ENCODE assay signal across 10 cellular contexts in genomic region chr1:150627821-150628410, GRCh38. TPM values are rescaled to one million over a fixed set of nuclear protein-coding genes. Genes with fewer than 3 reads are reported as not detected.
A peak's percentile ranks its signal among the peaks of the same experiment; 100 is the strongest.
DNase-seq lines count a peak whose midpoint lies in the region; ATAC-seq and TF ChIP-seq lines count a peak whose summit lies in the region.
"Had no signal": no experiment of that assay in that cellular context is flagged by ENCODE, and none has a peak within 500 bp of the region (broad histone marks: within the 10 kb centered on the region; RNA-seq: fewer than 3 reads in every experiment).

No MANE protein-coding gene starts in this region.

- no peak for TF ChIP-seq POLR2A in stomach (IDR thresholded peaks at IDR 0.05)

- H3K36me3 ChIP-seq in iPS-15b (ENCODE audit: control insufficient read depth, insufficient read depth, low read length): peaks cover 27% of the 10 kb centered on the region
- H3K36me3 ChIP-seq in stomach: peaks cover 38 to 49% (median 47%) of the 10 kb centered on the region in 4 donors

- 60 to 71% (median 63%) methylated on average over 5 of the region's 5 CpGs for WGBS in stomach, 5 donors

- H3K27me3 Mint-ChIP-seq in activated CD4-positive, alpha-beta T cell treated with anti-CD3 and anti-CD28 coated beads for 36 hours: no peaks in the 10 kb centered on the region
- no peaks in the 10 kb centered on the region for H3K27me3 Mint-ChIP-seq in T-helper 17 cell
- H3K27me3 Mint-ChIP-seq in stimulated activated naive B cell treated with anti-CD40 and anti-IgM and Interleukin-4, amounts not matched to agents 10 μg/mL and 1 μg/mL and 100 μg/mL, for 72 hours: no peaks in the 10 kb centered on the region

- POLR2A ChIA-PET in activated CD4-positive, alpha-beta T cell treated with anti-CD3 and anti-CD28 coated beads for 36 hours (lab: Charles Lee): interaction anchor here (0.6 to 4.5 kb wide), 10 partner anchors 10 to 295 kb away, joined by 3 to 83 read pairs (median 4); partner anchors contain the start of gene MCL1

- ATAC-seq in activated CD4-positive, alpha-beta T cell treated with anti-CD3 and anti-CD28 coated beads for 36 hours: no peak
- no peak for ATAC-seq in T-helper 17 cell
- no peak for ATAC-seq in HG03469 (IDR thresholded peaks at IDR 0.05; ENCODE audit: unreplicated experiment)
- ATAC-seq in stimulated activated naive B cell treated with anti-CD40 and anti-IgM and Interleukin-4, amounts not matched to agents 10 μg/mL and 1 μg/mL and 100 μg/mL, for 72 hours (replicated peaks): no peak
- no peak for ATAC-seq in GM21367 (IDR thresholded peaks at IDR 0.05; ENCODE audit: unreplicated experiment)

- DNase-seq in activated CD4-positive, alpha-beta T cell treated with anti-CD3 and anti-CD28 coated beads for 36 hours: no peak
- DNase-seq in activated CD4-positive, alpha-beta T cell treated with anti-CD3 and anti-CD28 coated beads, Interleukin-2, amount 50 U/mL, for 4 hours: no peak
- DNase-seq in T-helper 17 cell (no peak), stomach (no peak)
- DNase-seq in stimulated activated naive B cell treated with anti-CD40 and anti-IgM and Interleukin-4, amounts not matched to agents 10 μg/mL and 1 μg/mL and 100 μg/mL, for 72 hours: no peak
- DNase-seq: AML-193, T1000 had no signal

- CTCF ChIA-PET in activated CD4-positive, alpha-beta T cell treated with anti-CD3 and anti-CD28 coated beads for 36 hours (lab: Charles Lee): interaction anchor here (0.6 to 20.2 kb wide), 5 partner anchors 8 to 79 kb away, joined by 3 to 461 read pairs (median 4); partner anchors contain the start of gene MCL1

- H3K27ac ChIP-seq in stomach: peak overlapping the region in 4 of 5 donors; percentile 97 to 99 (median 98)

- H3K4me1 ChIP-seq in iPS-15b (ENCODE audit: control insufficient read depth, insufficient read depth, low read length) (peaks cover 7% of the 10 kb centered on the region), stomach (peaks cover 14 to 68% (median 45%) of the 10 kb centered on the region in 4 donors)

- H3K9me3 ChIP-seq in T-helper 17 cell (ENCODE audit: control insufficient read depth, low read length, poor library complexity, severe bottlenecking) (no peaks in the 10 kb centered on the region), iPS-15b (ENCODE audit: control insufficient read depth, insufficient read depth, low read length) (no peaks in the 10 kb centered on the region), stomach (no peaks in the 10 kb centered on the region)

- H3K4me3 ChIP-seq in iPS-15b (ENCODE audit: low read depth, low read length): peak overlapping the region; percentile 95
- peak overlapping the region; percentile 64 to 76 (median 71) for H3K4me3 ChIP-seq in stomach

- intact Hi-C loops in activated CD4-positive, alpha-beta T cell treated with anti-CD3 and anti-CD28 coated beads for 36 hours (cut with DNase I, micrococcal nuclease): loop anchor here (2.0 to 10.0 kb wide), 4 partner anchors 143 to 347 kb away; partner anchors contain the start of genes CERS2 (in 1 of the 2), RPRD2 (in 1 of the 2), SETDB1 (in 1 of the 2) and TARS2 (in 1 of the 2)
- intact Hi-C loops in stomach (cut with DNase I; ENCODE audit: low total_unique reads): loop anchor here (10.0 kb wide), 1 partner anchor 73 kb away; no protein-coding TSS in a partner anchor

- no peaks in the 10 kb centered on the region for H3K9me3 Mint-ChIP-seq in activated CD4-positive, alpha-beta T cell treated with anti-CD3 and anti-CD28 coated beads for 36 hours (ENCODE audit: low read depth)
- H3K9me3 Mint-ChIP-seq in stimulated activated naive B cell treated with anti-CD40 and anti-IgM and Interleukin-4, amounts not matched to agents 10 μg/mL and 1 μg/mL and 100 μg/mL, for 72 hours: no peaks in the 10 kb centered on the region

- no peak for TF ChIP-seq CTCF in stomach (IDR thresholded peaks at IDR 0.05)

- H3K4me1 Mint-ChIP-seq in activated CD4-positive, alpha-beta T cell treated with anti-CD3 and anti-CD28 coated beads for 36 hours: peaks cover 43% of the 10 kb centered on the region
- H3K4me1 Mint-ChIP-seq in T-helper 17 cell: peaks cover 23% of the 10 kb centered on the region
- peaks cover 28 to 59% of the 10 kb centered on the region in 2 donors for H3K4me1 Mint-ChIP-seq in stimulated activated naive B cell treated with anti-CD40 and anti-IgM and Interleukin-4, amounts not matched to agents 10 μg/mL and 1 μg/mL and 100 μg/mL, for 72 hours

- no peak for TF ChIP-seq EP300 in stomach (IDR thresholded peaks at IDR 0.05)

- no peak overlapping the region for H3K4me3 Mint-ChIP-seq in activated CD4-positive, alpha-beta T cell treated with anti-CD3 and anti-CD28 coated beads for 36 hours
- peak overlapping the region; percentile 21 for H3K4me3 Mint-ChIP-seq in T-helper 17 cell
- no peak overlapping the region for H3K4me3 Mint-ChIP-seq in stimulated activated naive B cell treated with anti-CD40 and anti-IgM and Interleukin-4, amounts not matched to agents 10 μg/mL and 1 μg/mL and 100 μg/mL, for 72 hours

- peak overlapping the region; percentile 70 for H3K27ac Mint-ChIP-seq in activated CD4-positive, alpha-beta T cell treated with anti-CD3 and anti-CD28 coated beads for 36 hours
- no peak overlapping the region for H3K27ac Mint-ChIP-seq in T-helper 17 cell
- H3K27ac Mint-ChIP-seq in stimulated activated naive B cell treated with anti-CD40 and anti-IgM and Interleukin-4, amounts not matched to agents 10 μg/mL and 1 μg/mL and 100 μg/mL, for 72 hours: no peak overlapping the region

- H3K36me3 Mint-ChIP-seq in activated CD4-positive, alpha-beta T cell treated with anti-CD3 and anti-CD28 coated beads for 36 hours (ENCODE audit: low read depth): peaks cover 49% of the 10 kb centered on the region
- peaks cover 4% of the 10 kb centered on the region for H3K36me3 Mint-ChIP-seq in T-helper 17 cell (ENCODE audit: low read depth)
- peaks cover 17 to 49% of the 10 kb centered on the region in 2 donors for H3K36me3 Mint-ChIP-seq in stimulated activated naive B cell treated with anti-CD40 and anti-IgM and Interleukin-4, amounts not matched to agents 10 μg/mL and 1 μg/mL and 100 μg/mL, for 72 hours

- H3K9ac ChIP-seq in iPS-15b (ENCODE audit: low read depth, low read length): peak overlapping the region; percentile 87

- H3K27me3 ChIP-seq in iPS-15b (ENCODE audit: control insufficient read depth, insufficient read depth, low read length) (no peaks in the 10 kb centered on the region), stomach (no peaks in the 10 kb centered on the region)

RNA-seq across cellular contexts. Expression of gene ENSA, which starts 1.5 kb away (rescaled TPM):
- total RNA-seq in activated CD4-positive, alpha-beta T cell treated with anti-CD3 and anti-CD28 coated beads for 36 hours: 100 to 1,000 TPM; 197 to 240 TPM
- total RNA-seq in T-helper 17 cell (100 to 1,000 TPM; 152 to 173 TPM), stomach (100 to 1,000 TPM; 106 to 349 (median 133) TPM)
- 100 to 1,000 TPM; 119 to 207 (median 150) TPM for polyA plus RNA-seq in stomach

RNA-seq across cellular contexts. Expression of gene MCL1, which starts 48.5 kb away (rescaled TPM):
- 100 to 1,000 TPM; 185 to 265 TPM for total RNA-seq in activated CD4-positive, alpha-beta T cell treated with anti-CD3 and anti-CD28 coated beads for 36 hours
- total RNA-seq in T-helper 17 cell (1,000 to 10,000 TPM in 1 of 2 donors, 100 to 1,000 TPM in 1; 776 to 1,091 TPM), stomach (100 to 1,000 TPM in 4 of 5 donors, 10 to 100 TPM in 1; 87.5 to 330 (median 142) TPM)
- polyA plus RNA-seq in stomach: 100 to 1,000 TPM in 2 of 3 donors, 10 to 100 TPM in 1; 77.7 to 127 (median 115) TPM
